11 cellular contexts compared by ENCODE assay signal in genomic region chr14:99873653-99874052, GRCh38.
A peak's percentile ranks its signal among the peaks of the same experiment; 100 is the strongest.
DNase-seq lines count a peak whose midpoint lies in the region; TF ChIP-seq lines count a peak whose summit lies in the region.
"Had no signal": no experiment of that assay in that cellular context is flagged by ENCODE, and none has a peak within 500 bp of the region (broad histone marks: within the 10 kb centered on the region; RNA-seq: fewer than 3 reads in every experiment).

No MANE protein-coding gene starts in this region.

- H3K4me3 Mint-ChIP-seq in nephron (no peak overlapping the region), Calu3 (ENCODE audit: low read depth, unreplicated experiment) (no peak overlapping the region)
- H3K4me3 Mint-ChIP-seq: CD4-positive, alpha-beta T cell had no signal

- H3K9me3 Mint-ChIP-seq in nephron: peaks cover 2% of the 10 kb centered on the region
- no peaks in the 10 kb centered on the region for H3K9me3 Mint-ChIP-seq in Calu3 (ENCODE audit: low read depth, unreplicated experiment)
- H3K9me3 Mint-ChIP-seq: CD4-positive, alpha-beta T cell had no signal

- BruUV-seq in Calu3 (replicated peaks; lab: Mats Ljungman, UMichigan): no TSS peak

- peak overlapping the region in 2 of 3 experiments; percentile 7 to 15 for H3K27ac Mint-ChIP-seq in nephron
- H3K27ac Mint-ChIP-seq in Calu3 (ENCODE audit: unreplicated experiment): no peak overlapping the region
- H3K27ac Mint-ChIP-seq: CD4-positive, alpha-beta T cell had no signal

- H3K27ac ChIP-seq in cingulate gyrus (ENCODE audit: low read depth, low read length): peak overlapping the region; percentile 57

- H3K27me3 Mint-ChIP-seq in nephron (ENCODE audit: low read depth) (no peaks in the 10 kb centered on the region), Calu3 (ENCODE audit: unreplicated experiment) (peaks cover 73% of the 10 kb centered on the region)

- TF ChIP-seq CTCF in nephron (IDR thresholded peaks at IDR 0.05; ENCODE audit: unreplicated experiment in 3 of 3): no peak
- no peak for TF ChIP-seq CTCF in Calu3 (IDR thresholded peaks at IDR 0.05; ENCODE audit: unreplicated experiment)

- CTCF ChIA-PET in Calu3 (lab: Charles Lee): no interaction called here

- H3K36me3 Mint-ChIP-seq in nephron (ENCODE audit: low read depth): peaks cover 20% of the 10 kb centered on the region
- H3K36me3 Mint-ChIP-seq in Calu3 (ENCODE audit: insufficient read depth, unreplicated experiment): no peaks in the 10 kb centered on the region

- DNase-seq in NCI-H82 (lab: John Stamatoyannopoulos, UW) (peak; percentile 27), NCI-H82 treated with DMSO at 0.1 percent for 48 hours (lab: John Stamatoyannopoulos, UW; ENCODE audit: unreplicated experiment) (no peak), DMS114 treated with DMSO at 0.1 percent for 48 hours (lab: John Stamatoyannopoulos, UW; ENCODE audit: unreplicated experiment) (no peak), Calu3 (no peak), SHP77 (lab: John Stamatoyannopoulos, UW) (no peak)
- DNase-seq: Caco-2; CD4-positive, alpha-beta T cell; NCI-H1105; NCI-H2081 treated with DMSO at 0.1 percent for 48 hours had no signal

- intact Hi-C loops in Calu3 (cut with micrococcal nuclease; ENCODE audit: unreplicated experiment): no loop called here

- H3K4me1 Mint-ChIP-seq in nephron: peaks cover 66% of the 10 kb centered on the region
- no peaks in the 10 kb centered on the region for H3K4me1 Mint-ChIP-seq in Calu3 (ENCODE audit: low read depth, unreplicated experiment)
